14 cellular contexts compared by ENCODE assay signal in genomic region chr17:17082878-17083277, GRCh38. TPM values are rescaled to one million over a fixed set of nuclear protein-coding genes. Genes with fewer than 3 reads are reported as not detected.
DNase-seq lines count a peak whose midpoint lies in the region; ATAC-seq and TF ChIP-seq lines count a peak whose summit lies in the region.
"Had no signal": no experiment of that assay in that cellular context is flagged by ENCODE, and none has a peak within 500 bp of the region (broad histone marks: within the 10 kb centered on the region; RNA-seq: fewer than 3 reads in every experiment).

No MANE protein-coding gene starts in this region.

- no peaks in the 10 kb centered on the region for H3K27me3 Mint-ChIP-seq in H9 (ENCODE audit: low read depth)
- H3K27me3 Mint-ChIP-seq in activated T-helper 1 cell treated with anti-CD3 and anti-CD28 coated beads, Interleukin-12 subunit alpha, Interleukin-12 subunit beta, Interleukin-2, Interleukin-4 antibody, amounts not matched to agents 30 ng/mL and 10 ng/mL and 1 ng/mL, durations not matched to agents 14 hours and 24 hours and 36 hours (ENCODE audit: insufficient read depth): no peaks in the 10 kb centered on the region
- H3K27me3 Mint-ChIP-seq in glutamatergic neuron (ENCODE audit: unreplicated experiment): peaks cover 15% of the 10 kb centered on the region
- no peaks in the 10 kb centered on the region for H3K27me3 Mint-ChIP-seq in nephron progenitor cell (ENCODE audit: low read depth, poor library complexity)

- H4K5ac ChIP-seq in H9 (ENCODE audit: insufficient read length, low read depth, low read length): no peak overlapping the region

- ATAC-seq in GM19467 (IDR thresholded peaks at IDR 0.05; ENCODE audit: unreplicated experiment): no peak

- no peak overlapping the region for H3K4me2 ChIP-seq in H9 (ENCODE audit: insufficient read depth, insufficient read length, low read length)

- no peak overlapping the region for H2BK5ac ChIP-seq in H9 (ENCODE audit: insufficient read length, low read length)

- H2AK5ac ChIP-seq in H9 (ENCODE audit: insufficient read length, low read length): no peak overlapping the region

- no peaks in the 10 kb centered on the region for H3K23me2 ChIP-seq in H9 (ENCODE audit: insufficient read length, low read depth, low read length, poor library complexity, severe bottlenecking)

- H3K4me3 Mint-ChIP-seq in H9: no peak overlapping the region
- H3K4me3 Mint-ChIP-seq in activated T-helper 1 cell treated with anti-CD3 and anti-CD28 coated beads, Interleukin-12 subunit alpha, Interleukin-12 subunit beta, Interleukin-2, Interleukin-4 antibody, amounts not matched to agents 30 ng/mL and 10 ng/mL and 1 ng/mL, durations not matched to agents 14 hours and 24 hours and 36 hours: no peak overlapping the region
- H3K4me3 Mint-ChIP-seq in glutamatergic neuron (ENCODE audit: unreplicated experiment): peak overlapping the region; percentile 7
- no peak overlapping the region for H3K4me3 Mint-ChIP-seq in nephron progenitor cell
- H3K4me3 Mint-ChIP-seq: CD14-positive monocyte had no signal

- H3K4me3 ChIP-seq in MG63: no peak overlapping the region

- H4K8ac ChIP-seq in H9 (replicated peaks; ENCODE audit: insufficient read length, low read depth, low read length): no peak overlapping the region

- H3K27ac Mint-ChIP-seq in H9 (peak overlapping the region in 2 of 3 experiments; percentile 14 to 63; a peak in 3 of 7 replicates), glutamatergic neuron (ENCODE audit: unreplicated experiment) (peak overlapping the region; percentile 45), nephron progenitor cell (peak overlapping the region; percentile 96)
- peak overlapping the region; percentile 16 for H3K27ac Mint-ChIP-seq in activated T-helper 1 cell treated with anti-CD3 and anti-CD28 coated beads, Interleukin-12 subunit alpha, Interleukin-12 subunit beta, Interleukin-2, Interleukin-4 antibody, amounts not matched to agents 30 ng/mL and 10 ng/mL and 1 ng/mL, durations not matched to agents 14 hours and 24 hours and 36 hours

- H3K79me2 ChIP-seq in H9 (ENCODE audit: insufficient read depth, low read length): no peaks in the 10 kb centered on the region

- peaks cover 3 to 31% (median 8%) of the 10 kb centered on the region in 3 experiments; a peak in 6 of 7 replicates for H3K36me3 Mint-ChIP-seq in H9 (ENCODE audit: insufficient read depth in 1 of 3, low read depth in 3 of 3)
- peaks cover 10% of the 10 kb centered on the region for H3K36me3 Mint-ChIP-seq in activated T-helper 1 cell treated with anti-CD3 and anti-CD28 coated beads, Interleukin-12 subunit alpha, Interleukin-12 subunit beta, Interleukin-2, Interleukin-4 antibody, amounts not matched to agents 30 ng/mL and 10 ng/mL and 1 ng/mL, durations not matched to agents 14 hours and 24 hours and 36 hours (ENCODE audit: low read depth)
- no peaks in the 10 kb centered on the region for H3K36me3 Mint-ChIP-seq in glutamatergic neuron (ENCODE audit: unreplicated experiment)
- peaks cover 46% of the 10 kb centered on the region for H3K36me3 Mint-ChIP-seq in nephron progenitor cell (ENCODE audit: low read depth)

- no peak for DNase-seq in H9
- DNase-seq in activated T-helper 1 cell treated with anti-CD3 and anti-CD28 coated beads, Interleukin-12 subunit alpha, Interleukin-12 subunit beta, Interleukin-2, Interleukin-4 antibody, amounts not matched to agents 30 ng/mL and 10 ng/mL and 1 ng/mL, durations not matched to agents 14 hours and 24 hours and 36 hours (ENCODE audit: low spot score): no peak
- DNase-seq in glutamatergic neuron: no peak
- no peak for DNase-seq in nephron progenitor cell
- DNase-seq in NCI-H2171 treated with DMSO at 0.1 percent for 48 hours (lab: John Stamatoyannopoulos, UW): no peak
- no peak for DNase-seq in MG63
- no peak for DNase-seq in SIG-M5 (lab: John Stamatoyannopoulos, UW)
- DNase-seq: COR-L47, NCI-H1436 treated with DMSO at 0.1 percent for 48 hours, NCI-H2029 treated with DMSO at 0.1 percent for 48 hours, NCI-H748 treated with DMSO at 0.1 percent for 48 hours, OCI-M1 had no signal

- H3K36me3 ChIP-seq in MG63: peaks cover 6% of the 10 kb centered on the region

- H3K4me1 Mint-ChIP-seq in H9: peaks cover 4 to 10% of the 10 kb centered on the region in 2 experiments
- H3K4me1 Mint-ChIP-seq in activated T-helper 1 cell treated with anti-CD3 and anti-CD28 coated beads, Interleukin-12 subunit alpha, Interleukin-12 subunit beta, Interleukin-2, Interleukin-4 antibody, amounts not matched to agents 30 ng/mL and 10 ng/mL and 1 ng/mL, durations not matched to agents 14 hours and 24 hours and 36 hours (ENCODE audit: low read depth): peaks cover 4% of the 10 kb centered on the region
- H3K4me1 Mint-ChIP-seq in glutamatergic neuron (ENCODE audit: low read depth, unreplicated experiment): peaks cover 48% of the 10 kb centered on the region
- H3K4me1 Mint-ChIP-seq in nephron progenitor cell: peaks cover 72% of the 10 kb centered on the region
- H3K4me1 Mint-ChIP-seq: CD14-positive monocyte had no signal

- no peak overlapping the region for H2BK120ac ChIP-seq in H9 (ENCODE audit: low read depth, low read length, poor library complexity, severe bottlenecking)

- H2BK20ac ChIP-seq in H9 (ENCODE audit: low read depth, low read length, poor library complexity, severe bottlenecking): no peak overlapping the region

- no peak overlapping the region for H2AFZ ChIP-seq in H9 (ENCODE audit: low read length)

- no peak overlapping the region for H3K56ac ChIP-seq in H9 (ENCODE audit: insufficient read length, low read depth, low read length)

- H3T11ph ChIP-seq in H9 (ENCODE audit: low read length): no peak overlapping the region

- H3K4ac ChIP-seq in H9 (ENCODE audit: low read depth, low read length): no peak overlapping the region

- no peaks in the 10 kb centered on the region for H3K4me1 ChIP-seq in H9 (ENCODE audit: insufficient read depth, low read length)

- H3K9ac ChIP-seq in H9 (ENCODE audit: extremely low read depth, insufficient read length, low read length): no peak overlapping the region

- no peaks in the 10 kb centered on the region for H4K20me1 ChIP-seq in H9 (ENCODE audit: control insufficient read depth, insufficient read depth, insufficient read length)

- intact Hi-C loops in activated T-helper 1 cell treated with anti-CD3 and anti-CD28 coated beads, Interleukin-12 subunit alpha, Interleukin-12 subunit beta, Interleukin-2, Interleukin-4 antibody, amounts not matched to agents 30 ng/mL and 10 ng/mL and 1 ng/mL, durations not matched to agents 14 hours and 24 hours and 36 hours (cut with micrococcal nuclease): no loop called here

- peaks cover 3% of the 10 kb centered on the region for H3K79me1 ChIP-seq in H9 (ENCODE audit: insufficient read depth, low read depth, low read length, poor library complexity, severe bottlenecking)

- H3K14ac ChIP-seq in H9 (ENCODE audit: insufficient read depth, low read length): no peak overlapping the region

- TF ChIP-seq CTCF in H9 (conservative IDR thresholded peaks at IDR 0.05) (no peak), glutamatergic neuron (IDR thresholded peaks at IDR 0.05; ENCODE audit: partially characterized antibody, unreplicated experiment) (no peak), nephron progenitor cell (IDR thresholded peaks at IDR 0.05) (no peak)

- H3K27me3 ChIP-seq in H9 (ENCODE audit: insufficient read depth, low read length) (no peaks in the 10 kb centered on the region), MG63 (no peaks in the 10 kb centered on the region)

- WGBS in H9 (ENCODE audit: extremely low coverage, insufficient read length, low lambda C conversion rate): no CpG with 5 or more reads among the region's 4 CpGs

- no peak overlapping the region for H3K27ac ChIP-seq in H9 (ENCODE audit: insufficient read length, low read depth, low read length)

- H3K23ac ChIP-seq in H9 (ENCODE audit: insufficient read length, low read depth, low read length): no peak overlapping the region

- H3K9me3 Mint-ChIP-seq in H9 (no peaks in the 10 kb centered on the region), glutamatergic neuron (ENCODE audit: unreplicated experiment) (peaks cover 19% of the 10 kb centered on the region), nephron progenitor cell (no peaks in the 10 kb centered on the region)
- no peaks in the 10 kb centered on the region for H3K9me3 Mint-ChIP-seq in activated T-helper 1 cell treated with anti-CD3 and anti-CD28 coated beads, Interleukin-12 subunit alpha, Interleukin-12 subunit beta, Interleukin-2, Interleukin-4 antibody, amounts not matched to agents 30 ng/mL and 10 ng/mL and 1 ng/mL, durations not matched to agents 14 hours and 24 hours and 36 hours
- H3K9me3 Mint-ChIP-seq: CD14-positive monocyte had no signal

- no peak overlapping the region for H3K18ac ChIP-seq in H9 (ENCODE audit: insufficient read length, low read depth, low read length)

- H3K9me3 ChIP-seq in H9 (ENCODE audit: control insufficient read depth, low read depth, low read length): no peaks in the 10 kb centered on the region
- no peaks in the 10 kb centered on the region for H3K9me3 ChIP-seq in MG63

- H4K91ac ChIP-seq in H9 (ENCODE audit: insufficient read length, low read depth, low read length): no peak overlapping the region

- H2BK15ac ChIP-seq in H9 (ENCODE audit: low read depth, low read length): no peak overlapping the region

- no peak overlapping the region for H2BK12ac ChIP-seq in H9 (ENCODE audit: insufficient read length, low read depth, low read length)

RNA-seq across cellular contexts. Expression of gene MPRIP, which starts 40.6 kb away (rescaled TPM):
- 129 and 132 TPM in 2 replicates for total RNA-seq in H9 (2021)
- total RNA-seq in activated T-helper 1 cell treated with anti-CD3 and anti-CD28 coated beads, Interleukin-12 subunit alpha, Interleukin-12 subunit beta, Interleukin-2, Interleukin-4 antibody, amounts not matched to agents 30 ng/mL and 10 ng/mL and 1 ng/mL, durations not matched to agents 14 hours and 24 hours and 36 hours: 169 and 175 TPM in 2 replicates
- 863 TPM for total RNA-seq in glutamatergic neuron (ENCODE audit: unreplicated experiment)
- 139 and 143 TPM in 2 replicates for total RNA-seq in MG63 (2014; rRNA removed; shearing (Covaris generic); ENCODE audit: low replicate concordance)

Comparison
In these comparisons a context has a peak if more than half of its experiments do, and no peak if none do; other contexts are left out.
1. H3K27ac Mint-ChIP-seq: peak in every context shown above with its lines; median percentile 96 in nephron progenitor cell; 45 in glutamatergic neuron; 38 in H9; 16 in activated T-helper 1 cell treated with anti-CD3 and anti-CD28 coated beads, Interleukin-12 subunit alpha, Interleukin-12 subunit beta, Interleukin-2, Interleukin-4 antibody, amounts not matched to agents 30 ng/mL and 10 ng/mL and 1 ng/mL, durations not matched to agents 14 hours and 24 hours and 36 hours.